ENCODE assay signal across 20 cellular contexts in the genomic region with DNA sequence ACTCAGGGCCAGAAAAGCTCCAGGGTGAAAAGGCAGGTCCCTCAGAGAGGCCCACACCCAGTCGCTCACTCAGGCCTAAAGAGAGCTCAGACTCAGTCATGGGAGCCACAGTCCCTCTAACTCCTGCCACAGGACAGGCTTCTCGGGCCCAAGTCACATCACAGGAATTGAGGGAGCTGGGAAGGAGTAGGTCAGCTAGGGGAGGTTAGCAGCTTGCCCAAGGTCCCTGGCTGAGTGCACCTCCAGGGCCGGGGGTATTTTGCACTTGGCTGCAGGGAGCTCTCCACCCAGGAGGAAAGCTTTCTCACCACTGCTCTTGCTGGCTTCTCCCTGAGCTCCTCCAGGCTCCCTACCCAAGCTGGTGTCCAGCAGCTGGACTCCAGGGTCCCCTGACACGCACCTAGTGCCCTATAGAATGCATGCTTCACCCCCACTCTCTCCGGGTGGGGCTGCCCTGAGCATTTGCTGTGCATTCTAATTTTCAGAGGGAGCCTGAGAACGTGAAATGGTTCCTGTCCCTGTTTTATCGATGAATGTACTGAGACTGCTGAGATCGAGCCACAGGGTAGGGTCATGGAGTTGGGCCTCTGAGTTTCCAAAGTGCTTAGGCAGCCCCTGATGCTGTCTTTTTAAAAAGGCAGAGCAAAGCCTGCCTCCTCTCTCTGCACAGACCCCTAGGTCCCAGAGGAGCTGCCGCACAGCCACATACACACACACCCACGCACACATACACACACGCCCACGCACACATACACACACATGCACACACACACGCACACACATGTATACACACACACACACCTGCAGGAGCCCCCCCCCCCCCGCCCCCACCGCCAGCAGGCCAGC. TPM values are rescaled to one million over a fixed set of nuclear protein-coding genes. Genes with fewer than 3 reads are reported as not detected.
A peak's percentile ranks its signal among the peaks of the same experiment; 100 is the strongest.
DNase-seq lines count a peak whose midpoint lies in the region; ATAC-seq and TF ChIP-seq lines count a peak whose summit lies in the region.
"Had no signal": no experiment of that assay in that cellular context is flagged by ENCODE, and none has a peak within 500 bp of the region (broad histone marks: within the 10 kb centered on the region; RNA-seq: fewer than 3 reads in every experiment).

No MANE protein-coding gene starts in this region.

- CTCF ChIA-PET in SK-N-SH (lab: Yijun Ruan, JAX) (interaction anchor here (0.9 to 1.1 kb wide), 2 partner anchors 40 to 74 kb away, joined by 3 read pairs; no protein-coding TSS in a partner anchor), HEK293 (lab: Yijun Ruan, JAX) (no interaction called here)

- no peak overlapping the region for H3K9ac ChIP-seq in SK-N-SH

- no peak overlapping the region for H3K4me3 Mint-ChIP-seq in osteocyte (ENCODE audit: unreplicated experiment)
- H3K4me3 Mint-ChIP-seq: CD8-positive, alpha-beta memory T cell had no signal

- no peak overlapping the region for H3K4me2 ChIP-seq in SK-N-SH

- TF ChIP-seq RAD21 in SK-N-SH (IDR thresholded peaks at IDR 0.05; ENCODE audit: low read length), result no peak

- H3K4me1 Mint-ChIP-seq in osteocyte (ENCODE audit: unreplicated experiment), result peaks cover 5% of the 10 kb centered on the region
- H3K4me1 Mint-ChIP-seq: CD8-positive, alpha-beta memory T cell had no signal

- H3K9me3 ChIP-seq in SK-N-SH (no peaks in the 10 kb centered on the region), HEK293 (ENCODE audit: control insufficient read depth, insufficient read depth, low read depth, low read length) (no peaks in the 10 kb centered on the region)

- DNase-seq in SK-N-SH (peak; percentile 30), iPS-NIHi11 (ENCODE audit: low spot score) (peak; percentile 18), osteocyte (ENCODE audit: extremely low spot score, unreplicated experiment) (peak; percentile 64), AG08396 (ENCODE audit: low spot score) (no peak)
- DNase-seq in central memory CD4-positive, alpha-beta T cell, result no peak
- DNase-seq: DMS79 treated with DMSO at 0.1 percent for 48 hours, GDM1, GOT3, NCI-H1417, NCI-H187 treated with DMSO at 0.1 percent for 48 hours, NCI-H526 treated with DMSO at 0.1 percent for 48 hours, SHP77 treated with DMSO at 0.1 percent for 48 hours had no signal

- H4K20me1 ChIP-seq in SK-N-SH (ENCODE audit: insufficient read depth), result no peaks in the 10 kb centered on the region

- H3K36me3 Mint-ChIP-seq in osteocyte (ENCODE audit: unreplicated experiment), result no peaks in the 10 kb centered on the region
- H3K36me3 Mint-ChIP-seq: CD8-positive, alpha-beta memory T cell; IgD-negative memory B cell had no signal

- H2AFZ ChIP-seq in SK-N-SH (ENCODE audit: low read depth), result no peak overlapping the region

- H3K27ac Mint-ChIP-seq in osteocyte (ENCODE audit: unreplicated experiment), result no peak overlapping the region
- H3K27ac Mint-ChIP-seq: CD8-positive, alpha-beta memory T cell; IgD-negative memory B cell had no signal

- no peak for ATAC-seq in SK-N-SH treated with all-trans-retinoic acid at 6 μM for 48 hours
- ATAC-seq in HG03039 (IDR thresholded peaks at IDR 0.05; ENCODE audit: unreplicated experiment), result no peak
- ATAC-seq: GM12878 had no signal

- 53% methylated on average over 13 of the region's 15 CpGs for WGBS in SK-N-SH (ENCODE audit: low lambda C conversion rate)

- H3F3A ChIP-seq in SK-N-SH (replicated peaks; ENCODE audit: insufficient read depth), result no peaks in the 10 kb centered on the region

- TF ChIP-seq EP300 in SK-N-SH (IDR thresholded peaks at IDR 0.05; ENCODE audit: borderline replicate concordance in 1 of 2, low read depth in 1 of 2, low read length in 1 of 2), result no peak

- TF ChIP-seq CTCF in SK-N-SH (IDR thresholded peaks at IDR 0.05) (no peak), HEK293 (tag by site-specific recombination; IDR thresholded peaks at IDR 0.05) (no peak), osteocyte (IDR thresholded peaks at IDR 0.05) (no peak)

- peaks cover 5% of the 10 kb centered on the region for H3K27me3 Mint-ChIP-seq in osteocyte (ENCODE audit: unreplicated experiment)
- H3K27me3 Mint-ChIP-seq: IgD-negative memory B cell had no signal

- no peaks in the 10 kb centered on the region for H3K9me2 ChIP-seq in SK-N-SH

- no peaks in the 10 kb centered on the region for H3K79me2 ChIP-seq in SK-N-SH (ENCODE audit: insufficient read depth)

- H3K36me3 ChIP-seq in SK-N-SH (replicated peaks in 1 of 2; ENCODE audit: control insufficient read depth in 1 of 2, insufficient read depth in 2 of 2, low read length in 1 of 2) (no peaks in the 10 kb centered on the region), HEK293 (ENCODE audit: control insufficient read depth in 2 of 2, insufficient read depth in 1 of 2, low read length in 2 of 2) (no peaks in the 10 kb centered on the region)

- POLR2A ChIA-PET in SK-N-SH (lab: Yijun Ruan, JAX), result interaction anchor here (0.7 to 1.9 kb wide), 6 partner anchors 10 to 68 kb away, joined by 3 to 8 read pairs (median 3); a partner anchor contains a TSS
- POLR2A ChIA-PET in HEK293 (lab: Yijun Ruan, JAX), result no interaction called here

- H3K27ac ChIP-seq in SK-N-SH (ENCODE audit: low read depth in 2 of 2, low read length in 1 of 2) (peak overlapping the region in 1 of 2 experiments; percentile 68; a peak in 2 of 4 replicates), HEK293 (ENCODE audit: extremely low read depth, low read depth, low read length) (no peak overlapping the region)
- H3K27ac ChIP-seq: 22Rv1 had no signal

- peaks cover 9% of the 10 kb centered on the region for H3K9me3 Mint-ChIP-seq in osteocyte (ENCODE audit: unreplicated experiment)

- H3K4me3 ChIP-seq in SK-N-SH (ENCODE audit: low read depth in 2 of 2, low read length in 1 of 2), result no peak overlapping the region
- H3K4me3 ChIP-seq in HEK293 (ENCODE audit: low read depth, low read length), result no peak overlapping the region
- H3K4me3 ChIP-seq: GM12878 had no signal

- peaks cover 0 to 67% of the 10 kb centered on the region in 2 experiments; a peak in 2 of 4 replicates for H3K4me1 ChIP-seq in SK-N-SH (ENCODE audit: control insufficient read depth in 1 of 2, insufficient read depth in 2 of 2, low read depth in 1 of 2, low read length in 1 of 2)
- H3K4me1 ChIP-seq in HEK293 (ENCODE audit: control insufficient read depth, insufficient read depth, low read length), result no peaks in the 10 kb centered on the region

- no peaks in the 10 kb centered on the region for H3K27me3 ChIP-seq in SK-N-SH (ENCODE audit: insufficient read depth)

TF ChIP-seq in SK-N-SH, 30 proteins besides CTCF, POLR2A, EP300 and RAD21 (continues in another document):
- no peak for TF ChIP-seq FOXJ3 (CRISPR knock-in tag; IDR thresholded peaks at IDR 0.05)
- TF ChIP-seq SMC3 (IDR thresholded peaks at IDR 0.05; ENCODE audit: low read depth, low read length), result no peak
- TF ChIP-seq MEF2A (IDR thresholded peaks at IDR 0.05; ENCODE audit: borderline replicate concordance, low read depth), result no peak
- TF ChIP-seq FOSL2 (IDR thresholded peaks at IDR 0.05; ENCODE audit: borderline replicate concordance, low read depth), result no peak
- no peak for TF ChIP-seq RCOR1 (IDR thresholded peaks at IDR 0.05; ENCODE audit: low read length)
- TF ChIP-seq FOXM1 (IDR thresholded peaks at IDR 0.05; ENCODE audit: low read depth), result no peak
- TF ChIP-seq JUND (IDR thresholded peaks at IDR 0.05), result no peak
- TF ChIP-seq YY1 (IDR thresholded peaks at IDR 0.05; ENCODE audit: low read depth), result no peak
- TF ChIP-seq NFIC (IDR thresholded peaks at IDR 0.05; ENCODE audit: borderline replicate concordance), result no peak
- no peak for TF ChIP-seq POLR2AphosphoS5 (IDR thresholded peaks at IDR 0.05; ENCODE audit: low read depth, low read length)
- no peak for TF ChIP-seq GATA2 (CRISPR knock-in tag; IDR thresholded peaks at IDR 0.05)
- TF ChIP-seq RXRA (IDR thresholded peaks at IDR 0.05; ENCODE audit: borderline replicate concordance, low read depth), result no peak

TF ChIP-seq in SK-N-SH treated with all-trans-retinoic acid at 6 μM for 48 hours, 23 proteins besides CTCF, POLR2A, EP300 and RAD21:
- TF ChIP-seq ESRRG (CRISPR knock-in tag; IDR thresholded peaks at IDR 0.05), result no peak
- TF ChIP-seq ISL1 (CRISPR knock-in tag; IDR thresholded peaks at IDR 0.05), result no peak
- no peak for TF ChIP-seq ZFP30 (CRISPR knock-in tag; IDR thresholded peaks at IDR 0.05)
- no peak for TF ChIP-seq PPARA (CRISPR knock-in tag; IDR thresholded peaks at IDR 0.05; ENCODE audit: borderline replicate concordance)
- TF ChIP-seq ZC3H10 (CRISPR knock-in tag; IDR thresholded peaks at IDR 0.05), result no peak

TF ChIP-seq in HEK293, 187 proteins besides CTCF, POLR2A, EP300 and RAD21 (continues in another document):
- TF ChIP-seq ZNF837 (tag by site-specific recombination; IDR thresholded peaks at IDR 0.05), result no peak
- TF ChIP-seq, protein P1, sequence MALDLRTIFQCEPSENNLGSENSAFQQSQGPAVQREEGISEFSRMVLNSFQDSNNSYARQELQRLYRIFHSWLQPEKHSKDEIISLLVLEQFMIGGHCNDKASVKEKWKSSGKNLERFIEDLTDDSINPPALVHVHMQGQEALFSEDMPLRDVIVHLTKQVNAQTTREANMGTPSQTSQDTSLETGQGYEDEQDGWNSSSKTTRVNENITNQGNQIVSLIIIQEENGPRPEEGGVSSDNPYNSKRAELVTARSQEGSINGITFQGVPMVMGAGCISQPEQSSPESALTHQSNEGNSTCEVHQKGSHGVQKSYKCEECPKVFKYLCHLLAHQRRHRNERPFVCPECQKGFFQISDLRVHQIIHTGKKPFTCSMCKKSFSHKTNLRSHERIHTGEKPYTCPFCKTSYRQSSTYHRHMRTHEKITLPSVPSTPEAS (tag by site-specific recombination; IDR thresholded peaks at IDR 0.05), result peak; percentile 54; the same call in 1 of the 2 replicates
- TF ChIP-seq, protein P2, sequence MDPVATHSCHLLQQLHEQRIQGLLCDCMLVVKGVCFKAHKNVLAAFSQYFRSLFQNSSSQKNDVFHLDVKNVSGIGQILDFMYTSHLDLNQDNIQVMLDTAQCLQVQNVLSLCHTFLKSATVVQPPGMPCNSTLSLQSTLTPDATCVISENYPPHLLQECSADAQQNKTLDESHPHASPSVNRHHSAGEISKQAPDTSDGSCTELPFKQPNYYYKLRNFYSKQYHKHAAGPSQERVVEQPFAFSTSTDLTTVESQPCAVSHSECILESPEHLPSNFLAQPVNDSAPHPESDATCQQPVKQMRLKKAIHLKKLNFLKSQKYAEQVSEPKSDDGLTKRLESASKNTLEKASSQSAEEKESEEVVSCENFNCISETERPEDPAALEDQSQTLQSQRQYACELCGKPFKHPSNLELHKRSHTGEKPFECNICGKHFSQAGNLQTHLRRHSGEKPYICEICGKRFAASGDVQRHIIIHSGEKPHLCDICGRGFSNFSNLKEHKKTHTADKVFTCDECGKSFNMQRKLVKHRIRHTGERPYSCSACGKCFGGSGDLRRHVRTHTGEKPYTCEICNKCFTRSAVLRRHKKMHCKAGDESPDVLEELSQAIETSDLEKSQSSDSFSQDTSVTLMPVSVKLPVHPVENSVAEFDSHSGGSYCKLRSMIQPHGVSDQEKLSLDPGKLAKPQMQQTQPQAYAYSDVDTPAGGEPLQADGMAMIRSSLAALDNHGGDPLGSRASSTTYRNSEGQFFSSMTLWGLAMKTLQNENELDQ (tag by site-specific recombination; IDR thresholded peaks at IDR 0.05; ENCODE audit: low read depth), result no peak
- TF ChIP-seq ZNF133 (tag by site-specific recombination; IDR thresholded peaks at IDR 0.05), result no peak
- TF ChIP-seq ZNF830 (tag by site-specific recombination; IDR thresholded peaks at IDR 0.05; ENCODE audit: low read depth), result no peak

RNA-seq across cellular contexts. Expression of a gene that starts 37.9 kb away (rescaled TPM):
- 3.2 and 6.8 TPM in 2 replicates for polyA plus RNA-seq in SK-N-SH (2012; rRNA removed)
- polyA plus RNA-seq in SK-N-SH (2012; cell fraction: cytosol; rRNA removed), result 5.8 and 12.3 TPM in 2 replicates
- 11.5 and 17.8 TPM in 2 replicates for polyA plus RNA-seq in SK-N-SH (2012; cell fraction: nucleus; rRNA removed)
- total RNA-seq in osteocyte, result 0.43 and 1.1 TPM in 2 replicates
- total RNA-seq: GM12878, LHCN-M2 had no signal
- polyA plus RNA-seq: GM12878 had no signal

Comparison
In these comparisons a context has a peak if more than half of its experiments do, and no peak if none do; other contexts are left out.
1. DNase-seq: peak in SK-N-SH (single experiment), iPS-NIHi11 (single experiment) and osteocyte (single experiment); none in central memory CD4-positive, alpha-beta T cell (single experiment) and AG08396 (single experiment).